13 cellular contexts compared by ENCODE assay signal in the genomic region with DNA sequence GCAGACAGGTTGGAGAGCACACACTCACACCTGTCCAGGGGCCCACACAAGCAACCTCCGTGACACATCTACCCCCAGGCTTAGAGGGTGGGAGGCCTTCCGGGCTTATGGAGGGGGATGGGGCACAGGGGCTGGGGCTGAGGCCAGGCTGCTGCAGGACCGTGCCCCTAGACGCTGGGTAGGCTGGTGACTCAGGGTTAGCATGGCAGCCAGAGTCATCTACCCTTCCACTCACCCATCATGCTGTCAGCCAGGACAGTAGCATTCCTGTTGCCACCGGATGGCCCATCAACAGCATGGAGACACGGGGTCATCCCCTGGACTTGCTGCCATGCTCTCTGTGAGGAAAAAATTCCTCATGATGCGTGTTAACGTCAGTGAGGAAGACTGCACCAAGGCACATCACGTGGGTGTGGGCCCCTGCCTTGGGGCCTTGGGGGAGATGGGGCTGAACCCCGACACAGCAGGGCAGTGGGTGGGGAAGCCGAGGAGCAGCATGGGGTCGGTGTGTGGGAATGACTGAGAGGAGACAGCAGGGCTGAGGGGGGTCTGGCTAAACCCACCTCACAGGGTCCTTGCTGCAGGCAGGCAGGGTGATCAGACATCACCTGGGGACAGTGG. TPM values are rescaled to one million over a fixed set of nuclear protein-coding genes. Genes with fewer than 3 reads are reported as not detected.
A peak's percentile ranks its signal among the peaks of the same experiment; 100 is the strongest.
DNase-seq lines count a peak whose midpoint lies in the region; ATAC-seq and TF ChIP-seq lines count a peak whose summit lies in the region.
"Had no signal": no experiment of that assay in that cellular context is flagged by ENCODE, and none has a peak within 500 bp of the region (broad histone marks: within the 10 kb centered on the region; RNA-seq: fewer than 3 reads in every experiment).

No MANE protein-coding gene starts in this region.

- H3K27ac ChIP-seq in left lung (no peak overlapping the region), tibial artery (no peak overlapping the region)
- H3K27ac ChIP-seq: esophagus squamous epithelium, prostate gland had no signal

- no peaks in the 10 kb centered on the region for H3K36me3 ChIP-seq in left lung
- no peaks in the 10 kb centered on the region for H3K36me3 ChIP-seq in tibial artery
- H3K36me3 ChIP-seq: esophagus squamous epithelium, prostate gland had no signal

- DNase-seq in cardiac septum (ENCODE audit: low spot score): peak; percentile 70
- DNase-seq in left ventricle myocardium superior: no peak
- DNase-seq in activated CD8-positive, alpha-beta memory T cell treated with anti-CD3 and anti-CD28 coated beads, Interleukin-2, amount 50 U/mL, for 4 hours: peak; percentile 12
- peak; percentile 24 to 51 for DNase-seq in left lung
- DNase-seq in tibial artery: peak; percentile 9 to 52
- DNase-seq in pons (ENCODE audit: low spot score): no peak
- no peak for DNase-seq in midbrain (lab: John Stamatoyannopoulos, UW)
- DNase-seq: DMS153, esophagus squamous epithelium, NCI-H1048 had no signal

- no peak for TF ChIP-seq CTCF in left lung (IDR thresholded peaks at IDR 0.05)
- no peak for TF ChIP-seq CTCF in tibial artery (IDR thresholded peaks at IDR 0.05)

- intact Hi-C loops in cardiac septum (cut with DNase I): no loop called here
- intact Hi-C loops in left ventricle myocardium superior (cut with micrococcal nuclease): no loop called here
- intact Hi-C loops in left lung (cut with DNase I): no loop called here
- intact Hi-C loops in tibial artery (cut with DNase I; ENCODE audit: low total_unique reads): no loop called here

- H3K4me1 ChIP-seq in left lung (no peaks in the 10 kb centered on the region), tibial artery (peaks cover 0 to 14% (median 0%) of the 10 kb centered on the region in 4 donors)
- H3K4me1 ChIP-seq: prostate gland had no signal

- H3K9me3 ChIP-seq in left lung: no peaks in the 10 kb centered on the region
- H3K9me3 ChIP-seq in tibial artery: no peaks in the 10 kb centered on the region
- H3K9me3 ChIP-seq: esophagus squamous epithelium, prostate gland had no signal

- H3K27me3 ChIP-seq in left lung (no peaks in the 10 kb centered on the region), tibial artery (no peaks in the 10 kb centered on the region)
- H3K27me3 ChIP-seq: esophagus squamous epithelium had no signal

- no peak overlapping the region for H3K4me3 ChIP-seq in left lung
- no peak overlapping the region for H3K4me3 ChIP-seq in tibial artery
- H3K4me3 ChIP-seq: esophagus squamous epithelium, prostate gland had no signal

- ATAC-seq in left ventricle myocardium superior (no peak), left lung (no peak), HG02759 (IDR thresholded peaks at IDR 0.05; ENCODE audit: unreplicated experiment) (no peak)

RNA-seq across cellular contexts. Expression of gene WNT9A, which starts 52.8 kb away (rescaled TPM):
- total RNA-seq in cardiac septum (6.5 TPM), left ventricle myocardium superior (2.5 TPM), left lung (1 to 10 TPM; 4.6 to 8.5 TPM)
- total RNA-seq: B cell had no signal

Comparison
In these comparisons a context has a peak if more than half of its experiments do, and no peak if none do; other contexts are left out.
1. DNase-seq: peak in cardiac septum (single experiment), activated CD8-positive, alpha-beta memory T cell treated with anti-CD3 and anti-CD28 coated beads, Interleukin-2, amount 50 U/mL, for 4 hours (single experiment), left lung (2 of 2) and tibial artery (2 of 2); none in left ventricle myocardium superior (single experiment), pons (single experiment) and midbrain (single experiment).